In the genomic region with DNA sequence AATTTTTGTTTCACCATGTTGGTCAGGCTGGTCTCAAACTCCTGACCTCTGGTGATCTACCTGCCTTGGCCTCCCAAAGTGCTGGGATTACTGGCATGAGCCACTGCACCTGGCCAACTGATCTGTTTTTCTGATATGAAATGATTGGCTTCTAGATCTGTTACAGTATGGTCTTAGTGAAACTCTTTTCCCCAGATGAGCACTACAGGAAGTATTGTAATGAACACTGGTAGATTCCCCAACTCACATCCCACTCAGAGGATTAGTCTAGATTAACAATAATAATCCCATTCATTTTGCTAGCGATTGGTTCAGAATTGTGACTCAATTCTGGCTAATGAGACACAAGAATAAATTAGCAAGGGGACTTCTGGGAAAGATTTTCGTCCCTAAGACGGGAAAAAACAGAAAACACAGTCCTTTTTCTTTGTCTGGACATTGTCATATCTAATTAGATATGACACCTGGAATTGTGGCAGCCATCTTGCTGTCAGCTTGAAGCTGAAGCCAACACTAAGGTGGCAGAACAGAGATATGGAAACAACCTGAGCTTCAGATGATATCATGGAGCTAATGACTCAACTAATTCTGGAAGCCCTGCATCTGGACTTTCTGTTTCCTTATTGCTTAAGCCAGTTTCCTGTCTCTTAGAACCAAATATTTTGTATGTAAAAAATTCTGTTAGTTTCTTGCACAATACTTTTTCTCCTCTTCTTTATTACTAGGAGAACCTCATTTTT, we compare ENCODE assay signal across 10 cellular contexts. TPM values are rescaled to one million over a fixed set of nuclear protein-coding genes. Genes with fewer than 3 reads are reported as not detected.
DNase-seq lines count a peak whose midpoint lies in the region; ATAC-seq and TF ChIP-seq lines count a peak whose summit lies in the region.
"Had no signal": no experiment of that assay in that cellular context is flagged by ENCODE, and none has a peak within 500 bp of the region (broad histone marks: within the 10 kb centered on the region; RNA-seq: fewer than 3 reads in every experiment).

No MANE protein-coding gene starts in this region.

- H3K27ac ChIP-seq in BLaER1 treated with 17β-estradiol and CSF1 and Interleukin-3, amounts not matched to agents 10 nM and 100 nM = peak overlapping the region in 10 of 11 experiments; percentile 25 to 82 (median 68); a peak in 17 of 22 replicates
- H3K27ac ChIP-seq: ovary had no signal

- H3K4me1 ChIP-seq in BLaER1 treated with 17β-estradiol and CSF1 and Interleukin-3, amounts not matched to agents 10 nM and 100 nM = peaks cover 0 to 56% (median 15%) of the 10 kb centered on the region in 10 experiments; a peak in 15 of 20 replicates
- H3K4me1 ChIP-seq in mucosa of descending colon (ENCODE audit: low read depth) = no peaks in the 10 kb centered on the region

- peak overlapping the region; percentile 20 to 28 for H3K4me3 Mint-ChIP-seq in activated T-cell treated with anti-CD3 and anti-CD28 coated beads, Interleukin-2, amount 50 U/mL, for 72 hours
- no peak overlapping the region for H3K4me3 Mint-ChIP-seq in naive thymus-derived CD8-positive, alpha-beta T cell

- peak overlapping the region in 5 of 11 experiments; percentile 20 to 54 (median 30); a peak in 6 of 22 replicates for H3K9ac ChIP-seq in BLaER1 treated with 17β-estradiol and CSF1 and Interleukin-3, amounts not matched to agents 10 nM and 100 nM

- H3K4me2 ChIP-seq in BLaER1 treated with 17β-estradiol and CSF1 and Interleukin-3, amounts not matched to agents 10 nM and 100 nM = peak overlapping the region in 9 of 11 experiments; percentile 34 to 70 (median 57); a peak in 17 of 22 replicates

- ATAC-seq in activated T-cell treated with anti-CD3 and anti-CD28 coated beads, Interleukin-2, amount 50 U/mL, for 72 hours (replicated peaks in 1 of 2) = peak; percentile 70 to 91
- no peak for ATAC-seq in naive thymus-derived CD8-positive, alpha-beta T cell
- no peak for ATAC-seq in mucosa of descending colon

- no peaks in the 10 kb centered on the region for H3K36me3 ChIP-seq in BLaER1 treated with 17β-estradiol and CSF1 and Interleukin-3, amounts not matched to agents 10 nM and 100 nM
- H3K36me3 ChIP-seq in mucosa of descending colon (ENCODE audit: low read depth) = no peaks in the 10 kb centered on the region
- H3K36me3 ChIP-seq: ovary had no signal

- peak; percentile 77 for DNase-seq in HCEC 1CT
- no peak for DNase-seq in activated T-cell treated with anti-CD3 and anti-CD28 coated beads, Interleukin-2, amount 50 U/mL, for 72 hours
- peak; percentile 91 for DNase-seq in iris pigment epithelial cell (ENCODE audit: low read depth)
- DNase-seq in effector CD4-positive, alpha-beta T cell = no peak
- no peak for DNase-seq in naive thymus-derived CD8-positive, alpha-beta T cell
- no peak for DNase-seq in mucosa of descending colon
- DNase-seq: DMS79, ovary, SW 1271 had no signal

- H3K27me3 Mint-ChIP-seq in activated T-cell treated with anti-CD3 and anti-CD28 coated beads, Interleukin-2, amount 50 U/mL, for 72 hours (ENCODE audit: low read depth) = peaks cover 13% of the 10 kb centered on the region
- H3K27me3 Mint-ChIP-seq in naive thymus-derived CD8-positive, alpha-beta T cell = peaks cover 12 to 61% (median 25%) of the 10 kb centered on the region in 5 donors

- peaks cover 1 to 2% of the 10 kb centered on the region in 2 donors for H3K9me3 Mint-ChIP-seq in activated T-cell treated with anti-CD3 and anti-CD28 coated beads, Interleukin-2, amount 50 U/mL, for 72 hours
- peaks cover 0 to 13% (median 4%) of the 10 kb centered on the region in 9 donors for H3K9me3 Mint-ChIP-seq in naive thymus-derived CD8-positive, alpha-beta T cell

- POLR2A ChIA-PET in naive thymus-derived CD8-positive, alpha-beta T cell (lab: Charles Lee) = no interaction called here

- intact Hi-C loops in mucosa of descending colon (cut with DNase I, micrococcal nuclease) = no loop called here

- H3K36me3 Mint-ChIP-seq in activated T-cell treated with anti-CD3 and anti-CD28 coated beads, Interleukin-2, amount 50 U/mL, for 72 hours (ENCODE audit: insufficient read depth in 2 of 2) = peaks cover 0 to 2% of the 10 kb centered on the region in 2 donors
- peaks cover 0 to 5% (median 0%) of the 10 kb centered on the region in 3 donors for H3K36me3 Mint-ChIP-seq in naive thymus-derived CD8-positive, alpha-beta T cell

- H3K27me3 ChIP-seq in BLaER1 treated with 17β-estradiol and CSF1 and Interleukin-3, amounts not matched to agents 10 nM and 100 nM = no peaks in the 10 kb centered on the region
- H3K27me3 ChIP-seq: ovary had no signal

- peak overlapping the region; percentile 75 for H3K27ac Mint-ChIP-seq in activated T-cell treated with anti-CD3 and anti-CD28 coated beads, Interleukin-2, amount 50 U/mL, for 72 hours
- no peak overlapping the region for H3K27ac Mint-ChIP-seq in naive thymus-derived CD8-positive, alpha-beta T cell

- H4K20me1 ChIP-seq in BLaER1 treated with 17β-estradiol and CSF1 and Interleukin-3, amounts not matched to agents 10 nM and 100 nM = no peaks in the 10 kb centered on the region

- H3K4me3 ChIP-seq in BLaER1 treated with 17β-estradiol and CSF1 and Interleukin-3, amounts not matched to agents 10 nM and 100 nM = no peak overlapping the region
- H3K4me3 ChIP-seq in mucosa of descending colon = no peak overlapping the region
- H3K4me3 ChIP-seq: ovary had no signal

- H3K9me3 ChIP-seq in BLaER1 treated with 17β-estradiol and CSF1 and Interleukin-3, amounts not matched to agents 10 nM and 100 nM (replicated peaks in 1 of 11) = peaks cover 0 to 11% (median 0%) of the 10 kb centered on the region in 11 experiments; a peak in 4 of 22 replicates
- H3K9me3 ChIP-seq in mucosa of descending colon = no peaks in the 10 kb centered on the region
- H3K9me3 ChIP-seq: ovary had no signal

- TF ChIP-seq CTCF in mucosa of descending colon (IDR thresholded peaks at IDR 0.05) = no peak

- peaks cover 25% of the 10 kb centered on the region for H3K4me1 Mint-ChIP-seq in activated T-cell treated with anti-CD3 and anti-CD28 coated beads, Interleukin-2, amount 50 U/mL, for 72 hours (ENCODE audit: low read depth)
- H3K4me1 Mint-ChIP-seq in naive thymus-derived CD8-positive, alpha-beta T cell = no peaks in the 10 kb centered on the region

RNA-seq across cellular contexts. Expression of a gene that starts 17.4 kb away (rescaled TPM):
- total RNA-seq in activated T-cell treated with anti-CD3 and anti-CD28 coated beads, Interleukin-2, amount 50 U/mL, for 72 hours = 10 to 100 TPM; 31.6 to 51.0 TPM
- 10 to 100 TPM; 37.7 to 37.8 TPM for total RNA-seq in naive thymus-derived CD8-positive, alpha-beta T cell
- 10 to 100 TPM; 27.9 to 36.6 (median 29.3) TPM for polyA plus RNA-seq in naive thymus-derived CD8-positive, alpha-beta T cell
- total RNA-seq in mucosa of descending colon = 100 to 1,000 TPM; 157 to 200 (median 168) TPM

RNA-seq across cellular contexts. Expression of a gene that starts 33.6 kb away (rescaled TPM):
- 1 to 10 TPM in 1 of 2 donors, under 1 TPM in 1; 0.67 to 2.8 TPM for total RNA-seq in activated T-cell treated with anti-CD3 and anti-CD28 coated beads, Interleukin-2, amount 50 U/mL, for 72 hours
- under 1 TPM; 0.49 to 0.63 TPM for total RNA-seq in naive thymus-derived CD8-positive, alpha-beta T cell
- not detected for polyA plus RNA-seq in naive thymus-derived CD8-positive, alpha-beta T cell
- 10 to 100 TPM; 26.2 to 39.2 (median 29.9) TPM for total RNA-seq in mucosa of descending colon

Comparison
In these comparisons a context has a peak if more than half of its experiments do, and no peak if none do; other contexts are left out.
1. DNase-seq: peak in HCEC 1CT (single experiment) and iris pigment epithelial cell (single experiment); none in activated T-cell treated with anti-CD3 and anti-CD28 coated beads, Interleukin-2, amount 50 U/mL, for 72 hours (0 of 2), effector CD4-positive, alpha-beta T cell (single experiment), naive thymus-derived CD8-positive, alpha-beta T cell (0 of 10) and mucosa of descending colon (0 of 3).
2. ATAC-seq: peak in activated T-cell treated with anti-CD3 and anti-CD28 coated beads, Interleukin-2, amount 50 U/mL, for 72 hours (2 of 2); none in naive thymus-derived CD8-positive, alpha-beta T cell (0 of 2) and mucosa of descending colon (single experiment).
3. H3K4me3 Mint-ChIP-seq: peak in activated T-cell treated with anti-CD3 and anti-CD28 coated beads, Interleukin-2, amount 50 U/mL, for 72 hours (2 of 2); none in naive thymus-derived CD8-positive, alpha-beta T cell (0 of 10).
4. RNA of a gene that starts 33.6 kb away (total RNA-seq): 26.2 to 39.2 TPM in mucosa of descending colon; 0.67 to 2.8 TPM in activated T-cell treated with anti-CD3 and anti-CD28 coated beads, Interleukin-2, amount 50 U/mL, for 72 hours and 0.49 to 0.63 TPM in naive thymus-derived CD8-positive, alpha-beta T cell; every median in the first group is over 4 times any median in the second.